In genomic region chr1:27429029-27429425, GRCh38 we compare ENCODE assay signal across 8 cellular contexts. TPM values are rescaled to one million over a fixed set of nuclear protein-coding genes. Genes with fewer than 3 reads are reported as not detected.
A peak's percentile ranks its signal among the peaks of the same experiment; 100 is the strongest.
DNase-seq lines count a peak whose midpoint lies in the region; ATAC-seq, FAIRE-seq and TF ChIP-seq lines count a peak whose summit lies in the region.

No MANE protein-coding gene starts in this region.

- no peak overlapping the region for H4K5ac ChIP-seq in H1 (ENCODE audit: insufficient read length, low read depth, low read length)

- no peaks in the 10 kb centered on the region for H3K9me3 ChIP-seq in H1 (ENCODE audit: insufficient read depth in 2 of 2, low read depth in 1 of 2, low read length in 1 of 2)

- DNase-seq in stimulated activated naive CD8-positive, alpha-beta T cell treated with anti-CD3 and anti-CD28 coated beads, Interleukin-15, Interleukin-2, amounts not matched to agents 100 U/mL and 50 U/mL, for 24 hours = no peak
- no peak for DNase-seq in H1 (ENCODE audit: low read depth in 1 of 2, low spot score in 2 of 2)
- no peak for DNase-seq in natural killer cell treated with Interleukin-12 subunit alpha and Interleukin-12 subunit beta and Interleukin-15 and Interleukin-18, amount 100 ng/mL, for 72 hours (ENCODE audit: low spot score)
- no peak for DNase-seq in activated gamma-delta T cell (lab: John Stamatoyannopoulos, UW)
- DNase-seq in NCI-H1105 treated with DMSO at 0.1 percent for 48 hours (lab: John Stamatoyannopoulos, UW) = no peak
- no peak for DNase-seq in NCI-H524 treated with DMSO at 0.1 percent for 48 hours (lab: John Stamatoyannopoulos, UW)

- no peak for TF ChIP-seq POLR2A in H1 (IDR thresholded peaks at IDR 0.05; ENCODE audit: control extremely low read depth in 1 of 2, low read depth in 2 of 2, low read length in 2 of 2)

- H3K4me2 ChIP-seq in H1 (ENCODE audit: insufficient read depth in 1 of 2, low read depth in 2 of 2, low read length in 2 of 2) = 0 out of 4 replicates have a peak overlapping the region, but pooled peaks of 1 of the 2 experiments have one; percentile 36

- peaks cover 28% of the 10 kb centered on the region for H3K36me3 Mint-ChIP-seq in stimulated activated naive CD8-positive, alpha-beta T cell treated with anti-CD3 and anti-CD28 coated beads, Interleukin-15, Interleukin-2, amounts not matched to agents 100 ng/mL and 50 ng/mL, for 24 hours (ENCODE audit: low read depth)
- H3K36me3 Mint-ChIP-seq in natural killer cell treated with Interleukin-12 subunit alpha and Interleukin-12 subunit beta and Interleukin-15 and Interleukin-18, amount 100 ng/mL, for 72 hours = peaks cover 4% of the 10 kb centered on the region

- peaks cover 0 to 35% of the 10 kb centered on the region in 2 experiments; a peak in 2 of 4 replicates for H3K79me2 ChIP-seq in H1 (ENCODE audit: control insufficient read depth in 1 of 2, insufficient read depth in 2 of 2, low read length in 2 of 2)

- H3K18ac ChIP-seq in H1 (ENCODE audit: extremely low read depth, low read length) = peak overlapping the region; percentile 34; the same call in 1 of the 2 replicates

- no peak overlapping the region for H2AK5ac ChIP-seq in H1 (ENCODE audit: low read depth, low read length)

- H3K56ac ChIP-seq in H1 (replicated peaks; ENCODE audit: insufficient read length, low read depth, low read length) = no peak overlapping the region

- H2BK120ac ChIP-seq in H1 (replicated peaks; ENCODE audit: low read depth, low read length) = peak overlapping the region; percentile 44

- CTCF ChIA-PET in H1 (lab: Charles Lee; ENCODE audit: partially characterized antibody) = interaction anchor here (0.6 to 37.8 kb wide), 14 partner anchors 10 to 240 kb away, joined by 3 to 863 read pairs (median 4); partner anchors contain the start of gene WASF2

- H3K27ac Mint-ChIP-seq in stimulated activated naive CD8-positive, alpha-beta T cell treated with anti-CD3 and anti-CD28 coated beads, Interleukin-15, Interleukin-2, amounts not matched to agents 100 ng/mL and 50 ng/mL, for 24 hours = peak overlapping the region; percentile 92
- peak overlapping the region; percentile 5 to 90 for H3K27ac Mint-ChIP-seq in natural killer cell treated with Interleukin-12 subunit alpha and Interleukin-12 subunit beta and Interleukin-15 and Interleukin-18, amount 100 ng/mL, for 72 hours

- H2BK12ac ChIP-seq in H1 (ENCODE audit: low read depth, low read length) = no peak overlapping the region

- H3K14ac ChIP-seq in H1 (ENCODE audit: insufficient read length) = no peak overlapping the region

- TF ChIP-seq CTCF in H1 (IDR thresholded peaks at IDR 0.05; ENCODE audit: control extremely low read depth in 1 of 3, insufficient read depth in 1 of 3, low read depth in 1 of 3, low read length in 3 of 3) = no peak

- no peak for TF ChIP-seq EP300 in H1 (IDR thresholded peaks at IDR 0.05; ENCODE audit: borderline replicate concordance in 1 of 2, low read depth in 2 of 2, low read length in 2 of 2)

- H2AFZ ChIP-seq in H1 (ENCODE audit: low read length) = no peak overlapping the region

- H2BK20ac ChIP-seq in H1 (ENCODE audit: low read length) = peak overlapping the region; percentile 80; the same call in 1 of the 2 replicates

- H3K27ac ChIP-seq in H1 (ENCODE audit: low read depth, low read length) = 0 out of 2 replicates have a peak overlapping the region, but pooled peaks have one; percentile 26

- H3K79me1 ChIP-seq in H1 (ENCODE audit: low read depth, low read length) = peaks cover 11% of the 10 kb centered on the region; the same call in 1 of the 2 replicates

- peak overlapping the region; percentile 79 for H3K4ac ChIP-seq in H1 (replicated peaks; ENCODE audit: insufficient read length, low read depth, low read length)

- H3K27me3 Mint-ChIP-seq in stimulated activated naive CD8-positive, alpha-beta T cell treated with anti-CD3 and anti-CD28 coated beads, Interleukin-15, Interleukin-2, amounts not matched to agents 100 ng/mL and 50 ng/mL, for 24 hours = no peaks in the 10 kb centered on the region
- H3K27me3 Mint-ChIP-seq in natural killer cell treated with Interleukin-12 subunit alpha and Interleukin-12 subunit beta and Interleukin-15 and Interleukin-18, amount 100 ng/mL, for 72 hours = no peaks in the 10 kb centered on the region

- WGBS in H1 (ENCODE audit: extremely low coverage in 1 of 2, insufficient coverage in 1 of 2, insufficient read length in 1 of 2, insufficient replicate concordance in 2 of 2, low coverage in 1 of 2, low lambda C conversion rate in 2 of 2, missing lambda C conversion rate in 1 of 2), 2 experiments = 44% methylated on average over 2 of the region's 2 CpGs; no CpG with 5 or more reads in 1 of the 2 experiments

- peak overlapping the region; percentile 38 for H4K91ac ChIP-seq in H1 (replicated peaks; ENCODE audit: insufficient read length, low read length)

- no peaks in the 10 kb centered on the region for H3K27me3 ChIP-seq in H1 (replicated peaks in 1 of 4; ENCODE audit: control insufficient read depth in 3 of 4, extremely low read depth in 1 of 4, insufficient read depth in 3 of 4, low read length in 3 of 4)

- H4K20me1 ChIP-seq in H1 (replicated peaks in 1 of 2; ENCODE audit: control insufficient read depth in 1 of 2, insufficient read depth in 2 of 2, low read length in 2 of 2) = peaks cover 0 to 3% of the 10 kb centered on the region in 2 experiments

- no peaks in the 10 kb centered on the region for H3K9me3 Mint-ChIP-seq in stimulated activated naive CD8-positive, alpha-beta T cell treated with anti-CD3 and anti-CD28 coated beads, Interleukin-15, Interleukin-2, amounts not matched to agents 100 ng/mL and 50 ng/mL, for 24 hours
- no peaks in the 10 kb centered on the region for H3K9me3 Mint-ChIP-seq in natural killer cell treated with Interleukin-12 subunit alpha and Interleukin-12 subunit beta and Interleukin-15 and Interleukin-18, amount 100 ng/mL, for 72 hours

- H3K4me1 Mint-ChIP-seq in stimulated activated naive CD8-positive, alpha-beta T cell treated with anti-CD3 and anti-CD28 coated beads, Interleukin-15, Interleukin-2, amounts not matched to agents 100 ng/mL and 50 ng/mL, for 24 hours (ENCODE audit: low read depth) = peaks cover 85% of the 10 kb centered on the region
- H3K4me1 Mint-ChIP-seq in natural killer cell treated with Interleukin-12 subunit alpha and Interleukin-12 subunit beta and Interleukin-15 and Interleukin-18, amount 100 ng/mL, for 72 hours (ENCODE audit: low read depth in 2 of 2) = peaks cover 38 to 44% of the 10 kb centered on the region in 2 donors

- no peak overlapping the region for H3K4me3 ChIP-seq in H1 (ENCODE audit: extremely low read depth in 1 of 4, insufficient read depth in 2 of 4, low read depth in 3 of 4, low read length in 4 of 4)

- POLR2A ChIA-PET in H1 (lab: Charles Lee; ENCODE audit: partially characterized antibody) = interaction anchor here (0.6 to 3.7 kb wide), 9 partner anchors 8 to 142 kb away, joined by 3 to 23 read pairs (median 4); partner anchors contain the start of gene WASF2

- FAIRE-seq in H1 (lab: Jason Lieb, UNC) = no peak

- ATAC-seq in stimulated activated naive CD8-positive, alpha-beta T cell treated with anti-CD3 and anti-CD28 coated beads, Interleukin-15, Interleukin-2, amounts not matched to agents 100 U/mL and 50 U/mL, for 24 hours = no peak
- no peak for ATAC-seq in natural killer cell treated with Interleukin-12 subunit alpha and Interleukin-12 subunit beta and Interleukin-15 and Interleukin-18, amount 100 ng/mL, for 72 hours
- no peak for ATAC-seq in GM19035 (IDR thresholded peaks at IDR 0.05; ENCODE audit: unreplicated experiment)

- no peak overlapping the region for H2BK15ac ChIP-seq in H1 (ENCODE audit: low read length)

- no peak overlapping the region for H4K8ac ChIP-seq in H1 (ENCODE audit: extremely low read depth, insufficient read depth, low read length)

- no peak overlapping the region for H3K23ac ChIP-seq in H1 (ENCODE audit: insufficient read length)

- peaks cover 16 to 28% (median 22%) of the 10 kb centered on the region in 4 experiments for H3K4me1 ChIP-seq in H1 (replicated peaks in 1 of 4; ENCODE audit: control insufficient read depth in 3 of 4, insufficient read depth in 4 of 4, low read length in 3 of 4)

- H3K4me3 Mint-ChIP-seq in stimulated activated naive CD8-positive, alpha-beta T cell treated with anti-CD3 and anti-CD28 coated beads, Interleukin-15, Interleukin-2, amounts not matched to agents 100 ng/mL and 50 ng/mL, for 24 hours = peak overlapping the region; percentile 81
- peak overlapping the region; percentile 48 for H3K4me3 Mint-ChIP-seq in natural killer cell treated with Interleukin-12 subunit alpha and Interleukin-12 subunit beta and Interleukin-15 and Interleukin-18, amount 100 ng/mL, for 72 hours

- no peak for TF ChIP-seq RAD21 in H1 (IDR thresholded peaks at IDR 0.05 in 1 of 2, conservative IDR thresholded peaks at IDR 0.05 in 1 of 2; ENCODE audit: low read depth in 2 of 2, low read length in 2 of 2)

- H3K36me3 ChIP-seq in H1 (ENCODE audit: control insufficient read depth in 2 of 4, insufficient read depth in 4 of 4, low read length in 3 of 4) = peaks cover 0 to 13% (median 3%) of the 10 kb centered on the region in 4 experiments; a peak in 2 of 8 replicates

- H3K23me2 ChIP-seq in H1 (ENCODE audit: low read depth, low read length) = no peaks in the 10 kb centered on the region

- peak overlapping the region; percentile 90; the same call in 1 of the 2 replicates for H2BK5ac ChIP-seq in H1 (ENCODE audit: low read depth, low read length)

- H3K9ac ChIP-seq in H1 (replicated peaks in 1 of 4; ENCODE audit: extremely low read depth in 1 of 4, low read depth in 3 of 4, low read length in 3 of 4) = no peak overlapping the region; a peak in 1 of 7 replicates

RNA-seq across cellular contexts. Expression of gene GPR3, which starts 36.6 kb away (rescaled TPM):
- total RNA-seq in H1 (2021; fragmentation: NEBNext Ultra II Directional; extraction: Animal tissue kit (Norgen Biotek cat#: 25700)) = 9.4 and 9.9 TPM in 2 replicates
- 26.5 and 34.9 TPM in 2 replicates for polyA plus RNA-seq in H1 (2011; rRNA removed)
- polyA plus RNA-seq in H1 (2011; cell fraction: cytosol; rRNA removed) = 13.5 TPM
- polyA plus RNA-seq in H1 (2011; cell fraction: nucleus; rRNA removed) = 21.1 TPM
- polyA plus RNA-seq in H1 (2012, experiment 1 of 2) = 9.0 to 9.9 TPM (median 9.4 TPM) in 4 replicates
- polyA plus RNA-seq in H1 (2012, experiment 2 of 2) = 11.8 TPM
- polyA plus RNA-seq in H1 (2013, experiment 1 of 2) = 27.7 TPM
- 27.2 TPM for polyA plus RNA-seq in H1 (2013, experiment 2 of 2)
- 15.8 and 16.7 TPM in 2 replicates for polyA minus RNA-seq in H1 (2011; rRNA and poly(A)+ RNA removed)
- polyA minus RNA-seq in H1 (2011; cell fraction: cytosol; rRNA and poly(A)+ RNA removed) = 7.1 TPM
- polyA minus RNA-seq in H1 (2011; cell fraction: nucleus; rRNA and poly(A)+ RNA removed) = 9.1 TPM
- 1 to 10 TPM in 1 of 2 donors, under 1 TPM in 1; 0.64 to 1.1 TPM for total RNA-seq in natural killer cell treated with Interleukin-12 subunit alpha and Interleukin-12 subunit beta and Interleukin-15 and Interleukin-18, amount 100 ng/mL, for 72 hours

RNA-seq across cellular contexts. Expression of gene CD164L2, which starts 45.9 kb away (rescaled TPM):
- total RNA-seq in H1 (2021; fragmentation: NEBNext Ultra II Directional; extraction: Animal tissue kit (Norgen Biotek cat#: 25700)) = 3.3 and 3.8 TPM in 2 replicates
- 3.3 and 5.5 TPM in 2 replicates for polyA plus RNA-seq in H1 (2011; rRNA removed)
- 6.5 TPM for polyA plus RNA-seq in H1 (2011; cell fraction: cytosol; rRNA removed)
- polyA plus RNA-seq in H1 (2011; cell fraction: nucleus; rRNA removed) = 26.5 TPM
- 3.0 to 4.1 TPM (median 3.4 TPM) in 4 replicates for polyA plus RNA-seq in H1 (2012, experiment 1 of 2)
- polyA plus RNA-seq in H1 (2012, experiment 2 of 2) = 2.5 TPM
- polyA plus RNA-seq in H1 (2013, experiment 1 of 2) = 1.9 TPM
- polyA plus RNA-seq in H1 (2013, experiment 2 of 2) = 1.7 TPM
- 0.63 and 1.5 TPM in 2 replicates for polyA minus RNA-seq in H1 (2011; rRNA and poly(A)+ RNA removed)
- polyA minus RNA-seq in H1 (2011; cell fraction: cytosol; rRNA and poly(A)+ RNA removed) = not detected
- 3.1 TPM for polyA minus RNA-seq in H1 (2011; cell fraction: nucleus; rRNA and poly(A)+ RNA removed)
- total RNA-seq in natural killer cell treated with Interleukin-12 subunit alpha and Interleukin-12 subunit beta and Interleukin-15 and Interleukin-18, amount 100 ng/mL, for 72 hours = not detected

RNA-seq across cellular contexts. Expression of gene FCN3, which starts 54.4 kb away (rescaled TPM):
- total RNA-seq in H1 (2021; fragmentation: NEBNext Ultra II Directional; extraction: Animal tissue kit (Norgen Biotek cat#: 25700)) = 0.30 TPM in 1 of 2 replicates, not detected in the other
- 0.35 and 0.57 TPM in 2 replicates for polyA plus RNA-seq in H1 (2011; rRNA removed)
- 0.32 TPM for polyA plus RNA-seq in H1 (2011; cell fraction: cytosol; rRNA removed)
- polyA plus RNA-seq in H1 (2011; cell fraction: nucleus; rRNA removed) = 0.90 TPM
- 0.28 to 0.78 TPM (median 0.40 TPM) in 3 of 4 replicates, not detected in the other for polyA plus RNA-seq in H1 (2012, experiment 1 of 2)
- polyA plus RNA-seq in H1 (2012, experiment 2 of 2) = not detected
- polyA plus RNA-seq in H1 (2013, experiment 1 of 2) = 0.47 TPM
- 0.28 TPM for polyA plus RNA-seq in H1 (2013, experiment 2 of 2)
- polyA minus RNA-seq in H1 (2011; rRNA and poly(A)+ RNA removed) = not detected in 2 replicates
- not detected for polyA minus RNA-seq in H1 (2011; cell fraction: cytosol; rRNA and poly(A)+ RNA removed)
- polyA minus RNA-seq in H1 (2011; cell fraction: nucleus; rRNA and poly(A)+ RNA removed) = not detected
- total RNA-seq in natural killer cell treated with Interleukin-12 subunit alpha and Interleukin-12 subunit beta and Interleukin-15 and Interleukin-18, amount 100 ng/mL, for 72 hours = not detected
